18 cellular contexts compared by ENCODE assay signal in genomic region chr3:131551761-131552160, GRCh38.
"Had no signal": no experiment of that assay in that cellular context is flagged by ENCODE, and none has a peak within 500 bp of the region (broad histone marks: within the 10 kb centered on the region; RNA-seq: fewer than 3 reads in every experiment).

No MANE protein-coding gene starts in this region.

- DNase-seq: colonic mucosa; dermis blood vessel endothelial cell; endodermal cell; gastrocnemius medialis; heart right ventricle; hypothalamus; kidney glomerular epithelial cell; mucosa of descending colon; naive thymus-derived CD8-positive, alpha-beta T cell; right cardiac atrium; small intestine; stimulated activated CD4-positive, alpha-beta T cell treated with anti-CD3 and anti-CD28 coated beads, Interleukin-12 subunit alpha, Interleukin-12 subunit beta, amount 100 ng/mL, for 4 hours; stimulated activated naive CD4-positive, alpha-beta T cell; stomach; substantia nigra; tibial artery; upper lobe of left lung had no signal

- H3K4me3 ChIP-seq: colonic mucosa, gastrocnemius medialis, heart right ventricle, mucosa of descending colon, stomach, tibial artery, upper lobe of left lung, vagina had no signal

- ATAC-seq: gastrocnemius medialis; heart right ventricle; mucosa of descending colon; naive thymus-derived CD8-positive, alpha-beta T cell; right cardiac atrium had no signal
